26 cellular contexts compared by ENCODE assay signal in genomic region chr21:26794597-26795397, GRCh38. TPM values are rescaled to one million over a fixed set of nuclear protein-coding genes. Genes with fewer than 3 reads are reported as not detected.
A peak's percentile ranks its signal among the peaks of the same experiment; 100 is the strongest.
DNase-seq lines count a peak whose midpoint lies in the region; TF ChIP-seq lines count a peak whose summit lies in the region.
"Had no signal": no experiment of that assay in that cellular context is flagged by ENCODE, and none has a peak within 500 bp of the region (broad histone marks: within the 10 kb centered on the region; RNA-seq: fewer than 3 reads in every experiment).

No MANE protein-coding gene starts in this region.

- H3K27ac ChIP-seq in HEK293 (ENCODE audit: extremely low read depth, low read depth, low read length) (peak overlapping the region; percentile 68; the same call in 1 of the 2 replicates), mesenchymal stem cell (ENCODE audit: low read length, poor library complexity, severe bottlenecking) (no peak overlapping the region), smooth muscle cell (ENCODE audit: low read depth) (peak overlapping the region; percentile 78)
- H3K27ac ChIP-seq: neural progenitor cell, spleen had no signal

- H3K4me1 ChIP-seq in HEK293 (ENCODE audit: control insufficient read depth, insufficient read depth, low read length) (peaks cover 20% of the 10 kb centered on the region), mesenchymal stem cell (ENCODE audit: control insufficient read depth, insufficient read depth, low read depth, low read length) (peaks cover 2% of the 10 kb centered on the region), smooth muscle cell (ENCODE audit: low read depth) (no peaks in the 10 kb centered on the region)
- H3K4me1 ChIP-seq: neural progenitor cell, spleen had no signal

- H2BK5ac ChIP-seq in mesenchymal stem cell (ENCODE audit: low read depth, low read length, poor library complexity, severe bottlenecking), result no peak overlapping the region

- peaks cover 0 to 9% (median 0%) of the 10 kb centered on the region in 5 experiments for H3K9me3 Mint-ChIP-seq in brain
- no peaks in the 10 kb centered on the region for H3K9me3 Mint-ChIP-seq in activated CD4-positive, alpha-beta T cell treated with anti-CD3 and anti-CD28 coated beads, Interleukin-2, amount 10 ng/mL, durations not matched to agents 7 days and 5 days
- H3K9me3 Mint-ChIP-seq: neural progenitor cell had no signal

- peaks cover 11% of the 10 kb centered on the region for H3F3A ChIP-seq in smooth muscle cell (ENCODE audit: low read depth)

- H3K4me1 Mint-ChIP-seq in brain, result peaks cover 43% of the 10 kb centered on the region
- no peaks in the 10 kb centered on the region for H3K4me1 Mint-ChIP-seq in activated CD4-positive, alpha-beta T cell treated with anti-CD3 and anti-CD28 coated beads, Interleukin-2, amount 10 ng/mL, durations not matched to agents 7 days and 5 days
- H3K4me1 Mint-ChIP-seq: activated CD8-positive, alpha-beta memory T cell treated with anti-CD3 and anti-CD28 coated beads, Interleukin-2, amount 10 ng/mL, durations not matched to agents 7 days and 5 days had no signal

- POLR2A ChIA-PET in HEK293 (lab: Yijun Ruan, JAX), result interaction anchor here (0.8 to 4.1 kb wide), 2 partner anchors 48 to 50 kb away, joined by 3 to 23 read pairs; partner anchors contain the start of gene ADAMTS1
- POLR2A ChIA-PET in activated CD4-positive, alpha-beta T cell treated with anti-CD3 and anti-CD28 coated beads, Interleukin-2, amount 10 ng/mL, durations not matched to agents 7 days and 5 days (lab: Charles Lee), result interaction anchor here (0.6 kb wide), 1 partner anchor 1944 kb away, joined by 3 read pairs; no protein-coding TSS in a partner anchor

- H3K79me1 ChIP-seq in mesenchymal stem cell (replicated peaks; ENCODE audit: low read length, poor library complexity, severe bottlenecking), result no peaks in the 10 kb centered on the region

- H4K20me1 ChIP-seq in smooth muscle cell (ENCODE audit: low read depth), result no peaks in the 10 kb centered on the region

- no peaks in the 10 kb centered on the region for H3K36me3 Mint-ChIP-seq in brain
- no peaks in the 10 kb centered on the region for H3K36me3 Mint-ChIP-seq in activated CD4-positive, alpha-beta T cell treated with anti-CD3 and anti-CD28 coated beads, Interleukin-2, amount 10 ng/mL, durations not matched to agents 7 days and 5 days (ENCODE audit: low read depth)
- H3K36me3 Mint-ChIP-seq: activated CD8-positive, alpha-beta memory T cell treated with anti-CD3 and anti-CD28 coated beads, Interleukin-2, amount 10 ng/mL, durations not matched to agents 7 days and 5 days; neural progenitor cell had no signal

- H3K27ac Mint-ChIP-seq in brain, result peak overlapping the region in 3 of 5 experiments; percentile 22 to 84 (median 83)
- no peak overlapping the region for H3K27ac Mint-ChIP-seq in activated CD4-positive, alpha-beta T cell treated with anti-CD3 and anti-CD28 coated beads, Interleukin-2, amount 10 ng/mL, durations not matched to agents 7 days and 5 days
- H3K27ac Mint-ChIP-seq: activated CD8-positive, alpha-beta memory T cell treated with anti-CD3 and anti-CD28 coated beads, Interleukin-2, amount 10 ng/mL, durations not matched to agents 7 days and 5 days; activated naive CD4-positive, alpha-beta T cell treated with anti-CD3 and anti-CD28 coated beads, Interleukin-2, amount 50 U/mL, for 72 hours; dendritic cell treated with granulocyte-macrophage colony-stimulating factor and Interleukin-4, amounts not matched to agents 40 ng/mL and 50 ng/mL, for 4 days; immature natural killer cell; neural progenitor cell; progenitor cell of endocrine pancreas had no signal

- CTCF ChIA-PET in HEK293 (lab: Yijun Ruan, JAX), result interaction anchor here (0.6 to 0.7 kb wide), 2 partner anchors 10 to 225 kb away, joined by 3 to 4 read pairs; no protein-coding TSS in a partner anchor
- CTCF ChIA-PET in activated CD4-positive, alpha-beta T cell treated with anti-CD3 and anti-CD28 coated beads, Interleukin-2, amount 10 ng/mL, durations not matched to agents 7 days and 5 days (lab: Charles Lee), result no interaction called here

- peak overlapping the region; percentile 61 to 74 for H3K18ac ChIP-seq in mesenchymal stem cell (ENCODE audit: low read depth in 1 of 2, low read length in 2 of 2)

- H3K27me3 ChIP-seq in mesenchymal stem cell (ENCODE audit: control insufficient read depth in 1 of 2, insufficient read depth in 1 of 2, low read length in 2 of 2) (no peaks in the 10 kb centered on the region), smooth muscle cell (ENCODE audit: low read depth) (no peaks in the 10 kb centered on the region)
- H3K27me3 ChIP-seq: left lung, neural progenitor cell, spleen had no signal

- peak overlapping the region in 1 of 5 experiments; percentile 28 for H3K4me3 Mint-ChIP-seq in brain
- no peak overlapping the region for H3K4me3 Mint-ChIP-seq in activated CD4-positive, alpha-beta T cell treated with anti-CD3 and anti-CD28 coated beads, Interleukin-2, amount 10 ng/mL, durations not matched to agents 7 days and 5 days
- H3K4me3 Mint-ChIP-seq: activated CD8-positive, alpha-beta memory T cell treated with anti-CD3 and anti-CD28 coated beads, Interleukin-2, amount 10 ng/mL, durations not matched to agents 7 days and 5 days; dendritic cell treated with granulocyte-macrophage colony-stimulating factor and Interleukin-4, amounts not matched to agents 40 ng/mL and 50 ng/mL, for 4 days; immature natural killer cell; neural progenitor cell had no signal

- no peak overlapping the region for H3K4me2 ChIP-seq in mesenchymal stem cell (ENCODE audit: low read length, poor library complexity, severe bottlenecking)
- no peak overlapping the region for H3K4me2 ChIP-seq in smooth muscle cell
- H3K4me2 ChIP-seq: neural progenitor cell had no signal

- peak overlapping the region; percentile 56 for H4K8ac ChIP-seq in mesenchymal stem cell (ENCODE audit: low read length)

- H2BK120ac ChIP-seq in mesenchymal stem cell (ENCODE audit: low read depth, low read length), result peak overlapping the region; percentile 66

- TF ChIP-seq CTCF in HEK293 (tag by site-specific recombination; IDR thresholded peaks at IDR 0.05), result no peak
- no peak for TF ChIP-seq CTCF in brain (conservative IDR thresholded peaks at IDR 0.05)
- no peak for TF ChIP-seq CTCF in smooth muscle cell (IDR thresholded peaks at IDR 0.05; ENCODE audit: borderline replicate concordance, insufficient read depth, poor library complexity, severe bottlenecking)

- H3K79me2 ChIP-seq in smooth muscle cell (ENCODE audit: low read depth), result no peaks in the 10 kb centered on the region

- H3K9me3 ChIP-seq in HEK293 (ENCODE audit: control insufficient read depth, insufficient read depth, low read depth, low read length), result no peaks in the 10 kb centered on the region
- H3K9me3 ChIP-seq in mesenchymal stem cell (ENCODE audit: control insufficient read depth, low read length), result no peaks in the 10 kb centered on the region
- no peaks in the 10 kb centered on the region for H3K9me3 ChIP-seq in smooth muscle cell (replicated peaks; ENCODE audit: low read depth)
- H3K9me3 ChIP-seq: left lung had no signal

- H2AK5ac ChIP-seq in mesenchymal stem cell (ENCODE audit: low read length, severe bottlenecking), result no peak overlapping the region

- WGBS in mesenchymal stem cell, result 89% methylated on average over 5 of the region's 5 CpGs
- 76% methylated on average over 5 of the region's 5 CpGs for WGBS in smooth muscle cell (ENCODE audit: low lambda C conversion rate)

- peak overlapping the region in 1 of 2 experiments; percentile 7 for H2BK12ac ChIP-seq in mesenchymal stem cell (ENCODE audit: low read length in 2 of 2)

- DNase-seq in mesenchymal stem cell (no peak), smooth muscle cell (lab: John Stamatoyannopoulos, UW; ENCODE audit: unreplicated experiment) (no peak), A172 (ENCODE audit: low spot score) (no peak)
- no peak for DNase-seq in stimulated activated CD4-positive, alpha-beta T cell treated with anti-CD3 and anti-CD28 coated beads, Interleukin-2, amount 100 ng/mL, for 24 hours
- DNase-seq in activated CD4-positive, alpha-beta T cell treated with anti-CD3 and anti-CD28 coated beads, Interleukin-2, amount 10 ng/mL, durations not matched to agents 7 days and 5 days, result no peak
- DNase-seq in activated CD8-positive, alpha-beta memory T cell treated with anti-CD3 and anti-CD28 coated beads, Interleukin-2, amount 50 U/mL, for 4 hours, result no peak
- DNase-seq: activated CD4-positive, alpha-beta T cell treated with anti-CD3 and anti-CD28 coated beads for 48 hours; activated CD8-positive, alpha-beta memory T cell treated with anti-CD3 and anti-CD28 coated beads, Interleukin-2, amount 10 ng/mL, durations not matched to agents 7 days and 5 days; HFFc6; immature natural killer cell; left lung; mucosa of descending colon; NCI-H2029; NCI-H226; NCI-H82; SIG-M5; spleen; stimulated activated CD4-positive, alpha-beta T cell treated with anti-CD3 and anti-CD28 coated beads, Interleukin-4, amount 100 ng/mL, for 4 hours; stimulated activated naive CD8-positive, alpha-beta T cell treated with anti-CD3 and anti-CD28 coated beads, Interleukin-15, Interleukin-2, amounts not matched to agents 100 U/mL and 50 U/mL, for 24 hours had no signal

- H3K23ac ChIP-seq in mesenchymal stem cell (ENCODE audit: low read length in 2 of 2), result no peak overlapping the region

- H3K4ac ChIP-seq in mesenchymal stem cell (ENCODE audit: low read depth in 1 of 2, low read length in 2 of 2), result no peak overlapping the region

- H3K4me3 ChIP-seq in HEK293 (ENCODE audit: low read depth, low read length), result no peak overlapping the region
- H3K4me3 ChIP-seq in mesenchymal stem cell (ENCODE audit: insufficient read depth in 1 of 2, low read depth in 1 of 2, low read length in 2 of 2), result no peak overlapping the region
- H3K4me3 ChIP-seq in smooth muscle cell, result no peak overlapping the region
- H3K4me3 ChIP-seq: left lung, mucosa of descending colon, neural progenitor cell, spleen had no signal

- no peak overlapping the region for H2AFZ ChIP-seq in mesenchymal stem cell (ENCODE audit: low read depth, low read length)
- peak overlapping the region; percentile 55 for H2AFZ ChIP-seq in smooth muscle cell (ENCODE audit: low read depth)
- H2AFZ ChIP-seq: neural progenitor cell had no signal

- peaks cover 6% of the 10 kb centered on the region for H3K27me3 Mint-ChIP-seq in brain
- H3K27me3 Mint-ChIP-seq in activated CD4-positive, alpha-beta T cell treated with anti-CD3 and anti-CD28 coated beads, Interleukin-2, amount 10 ng/mL, durations not matched to agents 7 days and 5 days, result peaks cover 3% of the 10 kb centered on the region
- H3K27me3 Mint-ChIP-seq: activated CD8-positive, alpha-beta memory T cell treated with anti-CD3 and anti-CD28 coated beads, Interleukin-2, amount 10 ng/mL, durations not matched to agents 7 days and 5 days; dendritic cell treated with granulocyte-macrophage colony-stimulating factor and Interleukin-4, amounts not matched to agents 40 ng/mL and 50 ng/mL, for 4 days had no signal

- H3K9ac ChIP-seq in mesenchymal stem cell (ENCODE audit: low read length) (no peak overlapping the region), smooth muscle cell (ENCODE audit: low read depth) (no peak overlapping the region)
- H3K9ac ChIP-seq: neural progenitor cell had no signal

- H3K14ac ChIP-seq in mesenchymal stem cell (ENCODE audit: low read length in 2 of 2), result no peak overlapping the region

- H3K36me3 ChIP-seq in HEK293 (ENCODE audit: control insufficient read depth in 2 of 2, insufficient read depth in 1 of 2, low read length in 2 of 2), result no peaks in the 10 kb centered on the region
- H3K36me3 ChIP-seq in mesenchymal stem cell (ENCODE audit: control insufficient read depth in 1 of 2, insufficient read depth in 2 of 2, low read depth in 1 of 2, low read length in 2 of 2), result no peaks in the 10 kb centered on the region
- no peaks in the 10 kb centered on the region for H3K36me3 ChIP-seq in smooth muscle cell (ENCODE audit: low read depth)
- H3K36me3 ChIP-seq: left lung, neural progenitor cell, spleen had no signal

- peak overlapping the region; percentile 3 for H4K91ac ChIP-seq in mesenchymal stem cell (ENCODE audit: low read length)

- no peak overlapping the region for H2BK15ac ChIP-seq in mesenchymal stem cell (ENCODE audit: low read depth, poor library complexity, severe bottlenecking)

RNA-seq across cellular contexts. Expression of gene ADAMTS1, which starts 50.4 kb away (rescaled TPM):
- polyA plus RNA-seq in brain (ENCODE audit: insufficient read depth, low read depth, low replicate concordance), result 21.6 TPM
- 75.4 TPM for polyA plus RNA-seq in mesenchymal stem cell (2013, experiment 1 of 2)
- 67.0 TPM for polyA plus RNA-seq in mesenchymal stem cell (2013, experiment 2 of 2)
- 181 and 253 TPM in 2 replicates for total RNA-seq in smooth muscle cell
- polyA plus RNA-seq in smooth muscle cell, result 220 and 264 TPM in 2 replicates
- 3.7 and 7.7 TPM in 2 replicates for total RNA-seq in A172 (2014; rRNA removed; shearing (Covaris generic))
- total RNA-seq in activated CD4-positive, alpha-beta T cell treated with anti-CD3 and anti-CD28 coated beads, Interleukin-2, amount 10 ng/mL, durations not matched to agents 7 days and 5 days, result 1 to 10 TPM; 1.1 to 2.4 TPM
- total RNA-seq: OCI-LY7 had no signal

Comparison
In these comparisons a context has a peak if more than half of its experiments do, and no peak if none do; other contexts are left out.
1. RNA of gene ADAMTS1, which starts 50.4 kb away (total RNA-seq): 181 to 253 TPM in smooth muscle cell; 3.7 to 7.7 TPM in A172 and 1.1 to 2.4 TPM in activated CD4-positive, alpha-beta T cell treated with anti-CD3 and anti-CD28 coated beads, Interleukin-2, amount 10 ng/mL, durations not matched to agents 7 days and 5 days; every median in the first group is over 10 times any median in the second.